ENCODE assay signal across 10 cellular contexts in genomic region chr6:17725083-17725482, GRCh38. TPM values are rescaled to one million over a fixed set of nuclear protein-coding genes. Genes with fewer than 3 reads are reported as not detected.
A peak's percentile ranks its signal among the peaks of the same experiment; 100 is the strongest.
DNase-seq lines count a peak whose midpoint lies in the region; ATAC-seq and TF ChIP-seq lines count a peak whose summit lies in the region.
"Had no signal": no experiment of that assay in that cellular context is flagged by ENCODE, and none has a peak within 500 bp of the region (broad histone marks: within the 10 kb centered on the region; RNA-seq: fewer than 3 reads in every experiment).

No MANE protein-coding gene starts in this region.

- no peaks in the 10 kb centered on the region for H3F3A ChIP-seq in neural progenitor cell (ENCODE audit: low read depth)

- H3K9me3 Mint-ChIP-seq in endothelial cell (ENCODE audit: unreplicated experiment) (no peaks in the 10 kb centered on the region), neural progenitor cell (peaks cover 4% of the 10 kb centered on the region), T-cell (no peaks in the 10 kb centered on the region)

- H3K4me1 ChIP-seq in neural progenitor cell = no peaks in the 10 kb centered on the region

- H3K27me3 Mint-ChIP-seq in endothelial cell (ENCODE audit: unreplicated experiment) = peaks cover 1% of the 10 kb centered on the region
- H3K27me3 Mint-ChIP-seq in neural progenitor cell (ENCODE audit: insufficient read depth, low read depth) = peaks cover 4% of the 10 kb centered on the region
- H3K27me3 Mint-ChIP-seq in T-cell = peaks cover 0 to 5% of the 10 kb centered on the region in 2 donors

- no peak overlapping the region for H3K4me3 ChIP-seq in neural progenitor cell

- no peaks in the 10 kb centered on the region for H3K79me2 ChIP-seq in neural progenitor cell (ENCODE audit: low read depth)

- no peaks in the 10 kb centered on the region for H4K20me1 ChIP-seq in neural progenitor cell (ENCODE audit: low read depth)

- H3K9me3 ChIP-seq in neural progenitor cell (ENCODE audit: low read depth) = no peaks in the 10 kb centered on the region

- H3K27ac ChIP-seq in neural progenitor cell = no peak overlapping the region
- H3K27ac ChIP-seq: epithelial cell of prostate had no signal

- H3K36me3 Mint-ChIP-seq in endothelial cell (ENCODE audit: low read depth, unreplicated experiment) (no peaks in the 10 kb centered on the region), neural progenitor cell (no peaks in the 10 kb centered on the region), T-cell (no peaks in the 10 kb centered on the region)

- no peaks in the 10 kb centered on the region for H3K27me3 ChIP-seq in neural progenitor cell

- H3K36me3 ChIP-seq in neural progenitor cell = no peaks in the 10 kb centered on the region

- CTCF ChIA-PET in T-cell (lab: Charles Lee) = no interaction called here

- no peak for ATAC-seq in HG03159 (IDR thresholded peaks at IDR 0.05; ENCODE audit: unreplicated experiment)
- no peak for ATAC-seq in T-cell (replicated peaks in 1 of 4)

- DNase-seq in GM03348 (ENCODE audit: low spot score) (peak; percentile 56), NCI-H226 (peak; percentile 72), endothelial cell (ENCODE audit: low spot score) (peak; percentile 48), neural progenitor cell (ENCODE audit: low spot score) (no peak), GM10266 (ENCODE audit: extremely low spot score) (no peak), GM19240 (ENCODE audit: insufficient read length, low spot score) (no peak), T-cell (no peak)
- DNase-seq: NCI-H510A had no signal

- H3K4me2 ChIP-seq in neural progenitor cell = no peak overlapping the region

- H3K4me3 Mint-ChIP-seq in endothelial cell (ENCODE audit: unreplicated experiment) (no peak overlapping the region), neural progenitor cell (no peak overlapping the region), T-cell (no peak overlapping the region)

- H3K4me1 Mint-ChIP-seq in endothelial cell (ENCODE audit: unreplicated experiment) (peaks cover 13% of the 10 kb centered on the region), neural progenitor cell (peaks cover 14% of the 10 kb centered on the region), T-cell (no peaks in the 10 kb centered on the region)

- H3K9ac ChIP-seq in neural progenitor cell = no peak overlapping the region

- POLR2A ChIA-PET in T-cell (lab: Charles Lee) = no interaction called here

- H3K27ac Mint-ChIP-seq in endothelial cell (ENCODE audit: unreplicated experiment) (peak overlapping the region; percentile 48), neural progenitor cell (no peak overlapping the region), T-cell (no peak overlapping the region)

- H2AFZ ChIP-seq in neural progenitor cell (replicated peaks) = peak overlapping the region; percentile 88

- TF ChIP-seq CTCF in endothelial cell (IDR thresholded peaks at IDR 0.05; ENCODE audit: unreplicated experiment) (no peak), neural progenitor cell (IDR thresholded peaks at IDR 0.05) (no peak), GM10266 (IDR thresholded peaks at IDR 0.05; ENCODE audit: control insufficient read depth, insufficient read depth, low read depth, missing control alignments) (no peak)

RNA-seq across cellular contexts. Expression of gene NUP153, which starts 18.4 kb away (rescaled TPM):
- total RNA-seq in endothelial cell (ENCODE audit: unreplicated experiment) (39.0 TPM), neural progenitor cell (ENCODE audit: low replicate concordance) (62.5 and 68.7 TPM in 2 replicates), T-cell (10 to 100 TPM; 46.4 to 58.5 (median 54.2) TPM)

Comparison
In these comparisons a context has a peak if more than half of its experiments do, and no peak if none do; other contexts are left out.
1. DNase-seq: peak in GM03348 (single experiment), NCI-H226 (single experiment) and endothelial cell (single experiment); none in neural progenitor cell (single experiment), GM10266 (single experiment), GM19240 (single experiment) and T-cell (0 of 34).